9 cellular contexts compared by ENCODE assay signal in the genomic region with DNA sequence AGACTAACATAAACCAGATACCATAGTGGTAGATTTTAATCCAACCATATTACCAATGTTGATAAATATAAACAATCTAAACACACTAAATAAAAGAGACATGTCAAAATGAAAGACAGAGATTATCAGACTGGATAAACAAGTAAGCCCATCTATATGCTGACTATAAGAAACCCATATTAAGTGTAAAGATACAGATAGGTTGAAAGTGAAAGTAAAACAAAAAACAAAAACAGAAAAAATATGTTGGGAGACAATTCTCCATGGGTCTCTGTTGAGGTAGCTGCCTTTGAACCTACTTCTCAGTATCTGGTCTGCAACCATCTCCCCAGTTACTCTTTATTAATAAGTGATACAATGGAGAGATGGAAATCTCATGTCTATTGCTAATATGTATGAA. TPM values are rescaled to one million over a fixed set of nuclear protein-coding genes. Genes with fewer than 3 reads are reported as not detected.
A peak's percentile ranks its signal among the peaks of the same experiment; 100 is the strongest.
DNase-seq lines count a peak whose midpoint lies in the region; ATAC-seq and TF ChIP-seq lines count a peak whose summit lies in the region.
"Had no signal": no experiment of that assay in that cellular context is flagged by ENCODE, and none has a peak within 500 bp of the region (broad histone marks: within the 10 kb centered on the region; RNA-seq: fewer than 3 reads in every experiment).

No MANE protein-coding gene starts in this region.

- H3K27ac Mint-ChIP-seq in activated B cell treated with CpG ODN at 0.5 μM for 24 hours = peak overlapping the region; percentile 46

- H3K79me2 ChIP-seq in hepatocyte = peaks cover 88% of the 10 kb centered on the region

- H3K4me3 Mint-ChIP-seq in activated B cell treated with CpG ODN at 0.5 μM for 24 hours = peak overlapping the region; percentile 11

- peaks cover 34% of the 10 kb centered on the region for H3K36me3 Mint-ChIP-seq in activated B cell treated with CpG ODN at 0.5 μM for 24 hours (ENCODE audit: low read depth)

- H3K36me3 ChIP-seq in left ventricle myocardium inferior (peaks cover 30% of the 10 kb centered on the region), hepatocyte (replicated peaks; ENCODE audit: insufficient read depth, low read depth) (no peaks in the 10 kb centered on the region), uterus (no peaks in the 10 kb centered on the region)

- CTCF ChIA-PET in activated B cell treated with CpG ODN at 0.5 μM for 24 hours (lab: Charles Lee) = interaction anchor here (1.2 kb wide), 1 partner anchor 203 kb away, joined by 3 read pairs; a partner anchor contains a TSS

- H3K4me1 ChIP-seq in left ventricle myocardium inferior (peaks cover 33% of the 10 kb centered on the region), hepatocyte (ENCODE audit: insufficient read depth) (peaks cover 5% of the 10 kb centered on the region), uterus (no peaks in the 10 kb centered on the region)

- peaks cover 12% of the 10 kb centered on the region for H3K9me3 ChIP-seq in left ventricle myocardium inferior (replicated peaks)
- peaks cover 9% of the 10 kb centered on the region for H3K9me3 ChIP-seq in hepatocyte (ENCODE audit: low read depth)
- peaks cover 0 to 3% of the 10 kb centered on the region in 2 donors for H3K9me3 ChIP-seq in uterus

- H3K9me3 Mint-ChIP-seq in activated B cell treated with CpG ODN at 0.5 μM for 24 hours = peaks cover 8% of the 10 kb centered on the region

- TF ChIP-seq CTCF in left ventricle myocardium inferior (IDR thresholded peaks at IDR 0.05; ENCODE audit: borderline replicate concordance) (no peak), activated B cell treated with CpG ODN at 0.5 μM for 24 hours (IDR thresholded peaks at IDR 0.05) (no peak), hepatocyte (IDR thresholded peaks at IDR 0.05; ENCODE audit: poor library complexity) (no peak), uterus (IDR thresholded peaks at IDR 0.05) (no peak)

- H3K27me3 ChIP-seq in left ventricle myocardium inferior (ENCODE audit: low read depth) (no peaks in the 10 kb centered on the region), hepatocyte (no peaks in the 10 kb centered on the region), uterus (no peaks in the 10 kb centered on the region)

- peak overlapping the region; percentile 12 for H3K4me3 ChIP-seq in left ventricle myocardium inferior
- no peak overlapping the region for H3K4me3 ChIP-seq in hepatocyte
- H3K4me3 ChIP-seq in uterus = no peak overlapping the region

- ATAC-seq in activated B cell treated with CpG ODN at 0.5 μM for 24 hours (ENCODE audit: low read depth) = no peak
- ATAC-seq in GM18519 (IDR thresholded peaks at IDR 0.05; ENCODE audit: low FRiP score, unreplicated experiment) = no peak

- H3K4me1 Mint-ChIP-seq in activated B cell treated with CpG ODN at 0.5 μM for 24 hours = peaks cover 21% of the 10 kb centered on the region

- H3K27me3 Mint-ChIP-seq in activated B cell treated with CpG ODN at 0.5 μM for 24 hours = no peaks in the 10 kb centered on the region

- no peak for TF ChIP-seq POLR2A in uterus (IDR thresholded peaks at IDR 0.05)

- no peaks in the 10 kb centered on the region for H4K20me1 ChIP-seq in hepatocyte (ENCODE audit: insufficient read depth, poor library complexity, severe bottlenecking)

- no peak overlapping the region for H2AFZ ChIP-seq in hepatocyte

- intact Hi-C loops in left ventricle myocardium inferior (cut with micrococcal nuclease) = no loop called here
- intact Hi-C loops in cardiac septum (cut with DNase I) = no loop called here
- intact Hi-C loops in activated B cell treated with CpG ODN at 0.5 μM for 24 hours (cut with micrococcal nuclease) = no loop called here
- intact Hi-C loops in uterus (cut with DNase I; ENCODE audit: low total_unique reads) = no loop called here

- no peaks in the 10 kb centered on the region for H3K9me2 ChIP-seq in hepatocyte (replicated peaks; ENCODE audit: insufficient read depth)

- DNase-seq in left ventricle myocardium inferior (no peak), cardiac septum (ENCODE audit: low spot score) (no peak), activated B cell treated with CpG ODN at 0.5 μM for 24 hours (no peak), hepatocyte (ENCODE audit: low spot score) (no peak), uterus (no peak), COLO668 (lab: John Stamatoyannopoulos, UW; ENCODE audit: unreplicated experiment) (no peak), GM19238 (ENCODE audit: insufficient read length, low spot score) (no peak)
- DNase-seq: NCI-H187 had no signal

- peak overlapping the region; percentile 61 for H3K4me2 ChIP-seq in hepatocyte

- H3K27ac ChIP-seq in left ventricle myocardium inferior (replicated peaks) (peak overlapping the region; percentile 70), hepatocyte (no peak overlapping the region), uterus (peak overlapping the region; percentile 20 to 25)

- POLR2A ChIA-PET in activated B cell treated with CpG ODN at 0.5 μM for 24 hours (lab: Charles Lee) = no interaction called here

RNA-seq across cellular contexts. Expression of gene REV3L, which starts 21.2 kb away (rescaled TPM):
- total RNA-seq in left ventricle myocardium inferior = 12.5 TPM
- total RNA-seq in cardiac septum = 17.8 TPM
- total RNA-seq in activated B cell treated with CpG ODN at 0.5 μM for 24 hours = 20.0 and 25.3 TPM in 2 replicates
- 29.4 and 37.2 TPM in 2 replicates for total RNA-seq in hepatocyte
- polyA plus RNA-seq in hepatocyte = 17.6 and 23.7 TPM in 2 replicates
- 100 to 1,000 TPM in 2 of 4 donors, 10 to 100 TPM in 2; 67.9 to 318 (median 127) TPM for total RNA-seq in uterus
